ENCODE assay signal across 9 cellular contexts in the genomic region with DNA sequence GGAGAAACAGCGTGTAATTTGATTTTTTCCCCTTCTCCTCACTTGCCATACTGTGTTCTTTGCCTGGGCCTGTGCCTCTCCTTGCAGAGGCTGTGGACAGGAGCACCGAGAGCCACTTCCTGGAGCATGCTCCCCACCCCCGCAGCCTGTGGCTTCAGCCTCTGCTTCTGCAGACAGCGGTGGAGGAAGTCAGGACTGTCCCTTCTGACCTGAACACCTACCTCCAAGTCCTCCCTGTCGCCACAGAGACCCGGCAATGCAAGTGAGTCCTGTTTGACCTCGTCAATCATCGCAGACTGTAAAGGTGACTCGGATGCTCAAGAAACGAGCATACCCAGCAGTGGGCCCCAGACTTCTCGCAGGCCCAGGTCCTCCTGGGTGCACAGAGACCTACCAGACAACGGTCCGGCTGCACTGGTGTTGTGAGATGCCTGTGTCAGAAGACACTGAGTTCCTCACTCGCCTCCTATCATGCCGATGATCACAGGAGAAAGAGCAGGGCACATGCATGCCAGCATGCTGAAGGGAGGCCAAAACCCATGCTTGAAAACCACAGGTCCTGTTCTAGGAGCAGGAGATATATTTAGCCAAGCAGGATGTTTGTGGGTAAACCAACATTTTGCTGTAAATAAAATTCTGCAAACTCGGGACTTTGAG.
DNase-seq lines count a peak whose midpoint lies in the region; ATAC-seq, FAIRE-seq and TF ChIP-seq lines count a peak whose summit lies in the region.
"Had no signal": no experiment of that assay in that cellular context is flagged by ENCODE, and none has a peak within 500 bp of the region (broad histone marks: within the 10 kb centered on the region; RNA-seq: fewer than 3 reads in every experiment).

No MANE protein-coding gene starts in this region.

- H2AFZ ChIP-seq in astrocyte (ENCODE audit: low read depth, low read length): peak overlapping the region; percentile 43

- H3K27ac ChIP-seq in astrocyte (ENCODE audit: low read depth, low read length) (peak overlapping the region; percentile 14), mesendoderm (ENCODE audit: low read depth, low read length) (no peak overlapping the region)
- H3K27ac ChIP-seq: VCaP had no signal

- ATAC-seq in GM18858 (IDR thresholded peaks at IDR 0.05; ENCODE audit: unreplicated experiment): peak; percentile 49

- no peak overlapping the region for H3K18ac ChIP-seq in mesendoderm (ENCODE audit: low read length)

- WGBS in mesendoderm (ENCODE audit: extremely low coverage, insufficient coverage, low lambda C conversion rate): no CpG with 5 or more reads among the region's 16 CpGs

- H3K79me1 ChIP-seq in mesendoderm (ENCODE audit: low read length): no peaks in the 10 kb centered on the region

- H3K4me2 ChIP-seq in astrocyte (ENCODE audit: low read length) (peak overlapping the region; percentile 61), mesendoderm (ENCODE audit: low read length) (no peak overlapping the region)

- no peak overlapping the region for H2BK5ac ChIP-seq in mesendoderm (ENCODE audit: low read length)

- no peak overlapping the region for H4K8ac ChIP-seq in mesendoderm (ENCODE audit: low read depth, low read length)

- no peak overlapping the region for H2AK5ac ChIP-seq in mesendoderm (ENCODE audit: low read length)

- H2BK120ac ChIP-seq in mesendoderm (ENCODE audit: low read depth, low read length): no peak overlapping the region

- DNase-seq in HCEC 1CT: peak; percentile 10
- peak; percentile 17 for DNase-seq in NCI-H510A treated with DMSO at 0.1 percent for 48 hours (lab: John Stamatoyannopoulos, UW)
- peak; percentile 20 for DNase-seq in astrocyte (ENCODE audit: low read depth)
- peak; percentile 43 for DNase-seq in mesendoderm
- DNase-seq in NCI-H146 treated with DMSO at 0.1 percent for 48 hours (lab: John Stamatoyannopoulos, UW; ENCODE audit: unreplicated experiment): no peak
- DNase-seq in HuH-7.5 (ENCODE audit: low spot score): no peak

- no peaks in the 10 kb centered on the region for H3K9me3 ChIP-seq in astrocyte (ENCODE audit: insufficient read depth, low read depth, low read length)
- H3K9me3 ChIP-seq: pancreas had no signal

- H4K5ac ChIP-seq in mesendoderm (ENCODE audit: low read length): no peak overlapping the region

- H3K36me3 Mint-ChIP-seq in astrocyte (ENCODE audit: low read depth, unreplicated experiment): no peaks in the 10 kb centered on the region

- H3K9me3 Mint-ChIP-seq in astrocyte (ENCODE audit: unreplicated experiment): no peaks in the 10 kb centered on the region

- H3K36me3 ChIP-seq in astrocyte (ENCODE audit: insufficient read depth, low read length) (no peaks in the 10 kb centered on the region), mesendoderm (ENCODE audit: control insufficient read depth, insufficient read depth, low read length) (no peaks in the 10 kb centered on the region)
- H3K36me3 ChIP-seq: pancreas had no signal

- H3K27ac Mint-ChIP-seq in astrocyte (ENCODE audit: unreplicated experiment): peak overlapping the region; percentile 85

- TF ChIP-seq CTCF in astrocyte (IDR thresholded peaks at IDR 0.05; ENCODE audit: insufficient read depth, low read depth, low read length): no peak

- H4K20me1 ChIP-seq in astrocyte (ENCODE audit: insufficient read depth, low read length): no peaks in the 10 kb centered on the region

- peaks cover 45% of the 10 kb centered on the region for H3K4me1 ChIP-seq in astrocyte (ENCODE audit: insufficient read depth, low read length)
- peaks cover 2% of the 10 kb centered on the region for H3K4me1 ChIP-seq in mesendoderm (ENCODE audit: control insufficient read depth, low read depth, low read length)

- no peak overlapping the region for H3K4ac ChIP-seq in mesendoderm (ENCODE audit: low read depth, low read length)

- H3K79me2 ChIP-seq in astrocyte (ENCODE audit: insufficient read depth, low read length) (no peaks in the 10 kb centered on the region), mesendoderm (ENCODE audit: control insufficient read depth, insufficient read depth, low read length) (no peaks in the 10 kb centered on the region)

- no peak overlapping the region for H3K23ac ChIP-seq in mesendoderm (ENCODE audit: low read length)

- H3K27me3 Mint-ChIP-seq in astrocyte (ENCODE audit: low read depth, unreplicated experiment): no peaks in the 10 kb centered on the region

- peak overlapping the region; percentile 54 for H3K56ac ChIP-seq in mesendoderm (ENCODE audit: low read length)

- no peak for FAIRE-seq in astrocyte (lab: Jason Lieb, UNC)
- FAIRE-seq: pancreas had no signal

- H3K27me3 ChIP-seq in astrocyte (ENCODE audit: insufficient read depth, low read length): no peaks in the 10 kb centered on the region
- no peaks in the 10 kb centered on the region for H3K27me3 ChIP-seq in mesendoderm (ENCODE audit: insufficient read depth, low read length, poor library complexity)
- H3K27me3 ChIP-seq: pancreas had no signal

- peak overlapping the region; percentile 47 for H3K9ac ChIP-seq in astrocyte (ENCODE audit: low read length)
- H3K9ac ChIP-seq in mesendoderm (ENCODE audit: low read length): no peak overlapping the region

- no peak overlapping the region for H2BK15ac ChIP-seq in mesendoderm (replicated peaks; ENCODE audit: low read depth)

- no peak overlapping the region for H3K4me3 Mint-ChIP-seq in astrocyte (ENCODE audit: unreplicated experiment)

- H3K4me3 ChIP-seq in astrocyte (ENCODE audit: insufficient read depth, low read depth, low read length) (no peak overlapping the region), mesendoderm (ENCODE audit: low read length) (no peak overlapping the region)
- H3K4me3 ChIP-seq: pancreas had no signal

- H3K4me1 Mint-ChIP-seq in astrocyte (ENCODE audit: low read depth, unreplicated experiment): peaks cover 46% of the 10 kb centered on the region

Comparison
In these comparisons a context has a peak if more than half of its experiments do, and no peak if none do; other contexts are left out.
1. DNase-seq: peak in HCEC 1CT (single experiment), NCI-H510A treated with DMSO at 0.1 percent for 48 hours (single experiment), astrocyte (single experiment) and mesendoderm (single experiment); none in NCI-H146 treated with DMSO at 0.1 percent for 48 hours (single experiment) and HuH-7.5 (single experiment).